17 cellular contexts compared by ENCODE assay signal in genomic region chr18:4758980-4759379, GRCh38.
DNase-seq lines count a peak whose midpoint lies in the region; ATAC-seq, FAIRE-seq and TF ChIP-seq lines count a peak whose summit lies in the region.
"Had no signal": no experiment of that assay in that cellular context is flagged by ENCODE, and none has a peak within 500 bp of the region (broad histone marks: within the 10 kb centered on the region; RNA-seq: fewer than 3 reads in every experiment).

No MANE protein-coding gene starts in this region.

- RAD21 ChIA-PET in GM12878 (lab: Charles Lee; ENCODE audit: unreplicated experiment), result interaction anchor here (1.2 to 2.3 kb wide), 3 partner anchors 10 to 119 kb away, joined by 3 to 6 read pairs (median 4); no protein-coding TSS in a partner anchor

- no peak for TF ChIP-seq CTCF in GM12878 (IDR thresholded peaks at IDR 0.05 in 2 of 3, conservative IDR thresholded peaks at IDR 0.05 in 1 of 3; ENCODE audit: control insufficient read depth in 2 of 3, extremely low read depth in 1 of 3, insufficient read depth in 1 of 3, low read depth in 3 of 3, low read length in 3 of 3)

- TF ChIP-seq RAD21 in GM12878 (IDR thresholded peaks at IDR 0.05; ENCODE audit: insufficient read depth, low read depth, low read length), result no peak

- 11% methylated on average over 4 of the region's 4 CpGs for WGBS in GM12878 (ENCODE audit: insufficient coverage, insufficient replicate concordance, low lambda C conversion rate, missing lambda C conversion rate)

- no peak overlapping the region for H3K4me3 ChIP-seq in GM12878
- H3K4me3 ChIP-seq: BLaER1 treated with 17β-estradiol and CSF1 and Interleukin-3, amounts not matched to agents 10 nM and 100 nM; K562 had no signal

- SMC1A ChIA-PET in GM12878 (lab: Charles Lee; ENCODE audit: uncharacterized antibody, unreplicated experiment), result interaction anchor here (0.8 to 4.8 kb wide), 7 partner anchors 8 to 298 kb away, joined by 3 to 20 read pairs (median 4); no protein-coding TSS in a partner anchor

- no peaks in the 10 kb centered on the region for H3K79me2 ChIP-seq in GM12878 (ENCODE audit: control insufficient read depth, insufficient read depth, low read length)

- H3K9me3 Mint-ChIP-seq in activated CD4-positive, alpha-beta memory T cell treated with anti-CD3 and anti-CD28 coated beads for 36 hours, result peaks cover 13% of the 10 kb centered on the region
- H3K9me3 Mint-ChIP-seq: H9 had no signal

- H4K20me1 ChIP-seq in GM12878 (ENCODE audit: control insufficient read depth, insufficient read depth), result no peaks in the 10 kb centered on the region
- H4K20me1 ChIP-seq: BLaER1 treated with 17β-estradiol and CSF1 and Interleukin-3, amounts not matched to agents 10 nM and 100 nM had no signal

- no peaks in the 10 kb centered on the region; the same call in 1 of the 2 replicates for H3K4me1 ChIP-seq in GM12878 (ENCODE audit: control insufficient read depth, insufficient read depth, low read length)
- H3K4me1 ChIP-seq: BLaER1 treated with 17β-estradiol and CSF1 and Interleukin-3, amounts not matched to agents 10 nM and 100 nM had no signal

- H3K9me3 ChIP-seq in GM12878 (replicated peaks; ENCODE audit: control insufficient read depth, insufficient read depth, low read length), result no peaks in the 10 kb centered on the region; the same call in 2 of the 3 replicates

- TF ChIP-seq EP300 in GM12878 (IDR thresholded peaks at IDR 0.05; ENCODE audit: borderline replicate concordance in 1 of 2, control insufficient read depth in 1 of 2, low read depth in 2 of 2, low read length in 2 of 2), result no peak

- no peaks in the 10 kb centered on the region for H3K36me3 ChIP-seq in GM12878 (ENCODE audit: control insufficient read depth in 2 of 2, insufficient read depth in 2 of 2, low read length in 1 of 2)
- H3K36me3 ChIP-seq: BLaER1 treated with 17β-estradiol and CSF1 and Interleukin-3, amounts not matched to agents 10 nM and 100 nM had no signal

- no peak overlapping the region for H3K27ac ChIP-seq in GM12878 (ENCODE audit: control insufficient read depth, insufficient read depth)
- H3K27ac ChIP-seq: BLaER1 treated with 17β-estradiol and CSF1 and Interleukin-3, amounts not matched to agents 10 nM and 100 nM; HL-60 had no signal

- no peak overlapping the region for H3K9ac ChIP-seq in GM12878 (ENCODE audit: control insufficient read depth, insufficient read depth, low read length)
- H3K9ac ChIP-seq: BLaER1 treated with 17β-estradiol and CSF1 and Interleukin-3, amounts not matched to agents 10 nM and 100 nM had no signal

- BruUV-seq in GM12878 (replicated peaks; lab: Mats Ljungman, UMichigan), result no TSS peak

- H3K4me1 Mint-ChIP-seq in activated CD4-positive, alpha-beta memory T cell treated with anti-CD3 and anti-CD28 coated beads for 36 hours (ENCODE audit: low read depth), result no peaks in the 10 kb centered on the region

- H3K27ac Mint-ChIP-seq in activated CD4-positive, alpha-beta memory T cell treated with anti-CD3 and anti-CD28 coated beads for 36 hours, result no peak overlapping the region
- H3K27ac Mint-ChIP-seq: CD4-positive, CD25-positive, alpha-beta regulatory T cell had no signal

- H3K4me3 Mint-ChIP-seq in activated CD4-positive, alpha-beta memory T cell treated with anti-CD3 and anti-CD28 coated beads for 36 hours, result no peak overlapping the region
- H3K4me3 Mint-ChIP-seq: CD4-positive, CD25-positive, alpha-beta regulatory T cell; H9 had no signal

- intact Hi-C loops in GM12878 (cut with micrococcal nuclease; ENCODE audit: unreplicated experiment), result loop anchor here (5.0 to 10.0 kb wide), 3 partner anchors 234 to 302 kb away; partner anchors contain the start of gene DLGAP1
- intact Hi-C loops in activated CD4-positive, alpha-beta memory T cell treated with anti-CD3 and anti-CD28 coated beads for 36 hours (cut with micrococcal nuclease), result no loop called here

- no peak overlapping the region for H2AFZ ChIP-seq in GM12878 (ENCODE audit: control insufficient read depth, low read depth, low read length)

- no peak for TF ChIP-seq POLR2A in GM12878 (IDR thresholded peaks at IDR 0.05; ENCODE audit: low read depth, low read length)

- no peak for FAIRE-seq in GM12878 (lab: Jason Lieb, UNC)
- FAIRE-seq: GM12892, K562 had no signal

- no peaks in the 10 kb centered on the region for H3K27me3 ChIP-seq in GM12878 (replicated peaks in 1 of 2; ENCODE audit: control insufficient read depth in 2 of 2, insufficient read depth in 2 of 2, low read length in 1 of 2)
- H3K27me3 ChIP-seq: BLaER1 treated with 17β-estradiol and CSF1 and Interleukin-3, amounts not matched to agents 10 nM and 100 nM had no signal

- POLR2A ChIA-PET in GM12878 (lab: Charles Lee), result interaction anchor here (0.7 kb wide), 1 partner anchor 10 kb away, joined by 4 read pairs; no protein-coding TSS in a partner anchor
- POLR2A ChIA-PET in activated CD4-positive, alpha-beta memory T cell treated with anti-CD3 and anti-CD28 coated beads for 36 hours (lab: Charles Lee), result no interaction called here

- peak; percentile 53 for ATAC-seq in GM12878
- ATAC-seq in HG03565 (IDR thresholded peaks at IDR 0.05; ENCODE audit: unreplicated experiment), result no peak
- no peak for ATAC-seq in HG02623 (IDR thresholded peaks at IDR 0.05; ENCODE audit: unreplicated experiment)
- ATAC-seq: K562 had no signal

- in situ Hi-C loops in GM12878 (cut with MboI), result no loop called here

- H3K27me3 Mint-ChIP-seq in activated CD4-positive, alpha-beta memory T cell treated with anti-CD3 and anti-CD28 coated beads for 36 hours, result no peaks in the 10 kb centered on the region
- H3K27me3 Mint-ChIP-seq: CD4-positive, CD25-positive, alpha-beta regulatory T cell had no signal

- H3K36me3 Mint-ChIP-seq in activated CD4-positive, alpha-beta memory T cell treated with anti-CD3 and anti-CD28 coated beads for 36 hours, result no peaks in the 10 kb centered on the region
- H3K36me3 Mint-ChIP-seq: CD4-positive, CD25-positive, alpha-beta regulatory T cell had no signal

- peak; percentile 31 for DNase-seq in ELF-1 (ENCODE audit: low read depth, low spot score)
- DNase-seq in HT1080 (ENCODE audit: low read depth), result peak; percentile 1
- no peak for DNase-seq in GM12878 (ENCODE audit: low read depth, low spot score)
- peak; percentile 4 for DNase-seq in medulla oblongata (ENCODE audit: extremely low spot score)
- no peak for DNase-seq in activated CD4-positive, alpha-beta memory T cell treated with anti-CD3 and anti-CD28 coated beads for 36 hours
- DNase-seq in nucleus accumbens (lab: John Stamatoyannopoulos, UW), result no peak
- DNase-seq: 8988T; CD4-positive, CD25-positive, alpha-beta regulatory T cell; DMS53; GOT3; H9 had no signal

- CTCF ChIA-PET in GM12878 (lab: Yijun Ruan, JAX), result interaction anchor here (1.3 to 1.6 kb wide), 2 partner anchors 9 to 14 kb away, joined by 3 to 7 read pairs; no protein-coding TSS in a partner anchor
- CTCF ChIA-PET in activated CD4-positive, alpha-beta memory T cell treated with anti-CD3 and anti-CD28 coated beads for 36 hours (lab: Charles Lee), result no interaction called here

- 0 out of 2 replicates have a peak overlapping the region, but pooled peaks have one; percentile 17 for H3K4me2 ChIP-seq in GM12878 (ENCODE audit: control insufficient read depth, insufficient read depth)
- H3K4me2 ChIP-seq: BLaER1 treated with 17β-estradiol and CSF1 and Interleukin-3, amounts not matched to agents 10 nM and 100 nM had no signal

TF ChIP-seq in GM12878, 131 proteins besides CTCF, POLR2A, EP300 and RAD21:
- TF ChIP-seq ATF3 (IDR thresholded peaks at IDR 0.05; ENCODE audit: borderline replicate concordance, extremely low read depth, low read depth, low read length), result no peak
- peak; percentile 57 for TF ChIP-seq MTA2 (IDR thresholded peaks at IDR 0.05; ENCODE audit: low read depth)
TF ChIP-seq in GM12878: peak in this region for 1.

Comparison
In these comparisons a context has a peak if more than half of its experiments do, and no peak if none do; other contexts are left out.
1. DNase-seq: peak in ELF-1 (single experiment), HT1080 (single experiment) and medulla oblongata (single experiment); none in GM12878 (single experiment), activated CD4-positive, alpha-beta memory T cell treated with anti-CD3 and anti-CD28 coated beads for 36 hours (single experiment) and nucleus accumbens (0 of 56).